16 cellular contexts compared by ENCODE assay signal in genomic region chr15:61835029-61835428, GRCh38.
DNase-seq lines count a peak whose midpoint lies in the region; ATAC-seq, FAIRE-seq and TF ChIP-seq lines count a peak whose summit lies in the region.
"Had no signal": no experiment of that assay in that cellular context is flagged by ENCODE, and none has a peak within 500 bp of the region (broad histone marks: within the 10 kb centered on the region; RNA-seq: fewer than 3 reads in every experiment).

No MANE protein-coding gene starts in this region.

- no peak overlapping the region for H2BK12ac ChIP-seq in mesenchymal stem cell (ENCODE audit: low read length in 2 of 2)

- POLR2A ChIA-PET in HepG2 (lab: Yijun Ruan, JAX) (no interaction called here), WTC11 (lab: Charles Lee) (no interaction called here)

- TF ChIP-seq POLR2A in HepG2 (IDR thresholded peaks at IDR 0.05; ENCODE audit: insufficient read depth in 1 of 2, low read depth in 2 of 2, low read length in 2 of 2) (no peak), right lobe of liver (IDR thresholded peaks at IDR 0.05) (no peak)

- H3K14ac ChIP-seq in mesenchymal stem cell (ENCODE audit: low read length in 2 of 2), result no peak overlapping the region

- no peak overlapping the region for H2BK5ac ChIP-seq in mesenchymal stem cell (ENCODE audit: low read depth, low read length, poor library complexity, severe bottlenecking)

- WGBS in HepG2 (ENCODE audit: low lambda C conversion rate), result 36% methylated on average over 2 of the region's 9 CpGs
- 0% methylated on average over 1 of the region's 9 CpGs for whole genome bisulfite sequencing in right lobe of liver (ENCODE audit: insufficient coverage, low coverage, low lambda C conversion rate, missing lambda C conversion rate)
- 86% methylated on average over 9 of the region's 9 CpGs for WGBS in mesenchymal stem cell

- no peak overlapping the region for H2BK15ac ChIP-seq in mesenchymal stem cell (ENCODE audit: low read depth, poor library complexity, severe bottlenecking)

- DNase-seq in HepG2 (ENCODE audit: low spot score) (no peak), right lobe of liver (no peak), WTC11 (ENCODE audit: low spot score) (no peak), mesenchymal stem cell (no peak), endothelial cell (ENCODE audit: low spot score) (no peak), GM03348 (ENCODE audit: low spot score) (no peak), NCI-H510A (lab: John Stamatoyannopoulos, UW) (no peak), HPDE6-E6E7 (ENCODE audit: extremely low spot score) (no peak)
- DNase-seq: upper lobe of right lung had no signal

- no peak overlapping the region for H3K27ac Mint-ChIP-seq in WTC11
- H3K27ac Mint-ChIP-seq in endothelial cell (ENCODE audit: unreplicated experiment), result no peak overlapping the region
- H3K27ac Mint-ChIP-seq: activated CD4-positive, alpha-beta memory T cell treated with anti-CD3 and anti-CD28 coated beads, Interleukin-2, amount 10 ng/mL, durations not matched to agents 7 days and 5 days; activated naive CD8-positive, alpha-beta T cell treated with anti-CD3 and anti-CD28 coated beads, Interleukin-2, amount 50 U/mL, for 24 hours; effector memory CD8-positive, alpha-beta T cell; T-helper 2 cell treated with Interferon-gamma antibody and Interleukin-4, amounts not matched to agents 5 μg/mL and 100 μg/mL, for 36 hours had no signal

- FAIRE-seq in HepG2 (lab: Jason Lieb, UNC), result no peak

- intact Hi-C loops in HepG2 (cut with micrococcal nuclease; ENCODE audit: unreplicated experiment), result no loop called here
- intact Hi-C loops in right lobe of liver (cut with DNase I), result no loop called here

- BruUV-seq in HepG2 (replicated peaks; lab: Mats Ljungman, UMichigan), result no TSS peak

- peaks cover 2% of the 10 kb centered on the region; the same call in 1 of the 2 replicates for H3K27me3 Mint-ChIP-seq in WTC11 (ENCODE audit: low read depth)
- peaks cover 6% of the 10 kb centered on the region for H3K27me3 Mint-ChIP-seq in endothelial cell (ENCODE audit: unreplicated experiment)

- H3K36me3 Mint-ChIP-seq in WTC11 (no peaks in the 10 kb centered on the region), endothelial cell (ENCODE audit: low read depth, unreplicated experiment) (no peaks in the 10 kb centered on the region)

- TF ChIP-seq EP300 in HepG2 (IDR thresholded peaks at IDR 0.05; ENCODE audit: low read depth in 2 of 2, low read length in 2 of 2), result no peak
- no peak for TF ChIP-seq EP300 in HepG2 (CRISPR knock-in tag; IDR thresholded peaks at IDR 0.05; ENCODE audit: borderline replicate concordance)

- H3K4me2 ChIP-seq in HepG2 (ENCODE audit: low read depth, low read length) (peak overlapping the region; percentile 53), mesenchymal stem cell (ENCODE audit: low read length, poor library complexity, severe bottlenecking) (no peak overlapping the region)

- no peak overlapping the region for H3K9ac ChIP-seq in HepG2 (ENCODE audit: insufficient read depth, low read depth, low read length)
- peak overlapping the region; percentile 63 for H3K9ac ChIP-seq in mesenchymal stem cell (ENCODE audit: low read length)

- H2AFZ ChIP-seq in HepG2 (ENCODE audit: low read length), result no peak overlapping the region
- no peak overlapping the region for H2AFZ ChIP-seq in mesenchymal stem cell (ENCODE audit: low read depth, low read length)

- H3K4me3 ChIP-seq in HepG2 (replicated peaks in 1 of 3; ENCODE audit: insufficient read depth in 1 of 3, low read depth in 2 of 3, low read length in 3 of 3) (peak overlapping the region in 1 of 3 experiments; percentile 29; a peak in 1 of 6 replicates), right lobe of liver (no peak overlapping the region), mesenchymal stem cell (ENCODE audit: insufficient read depth in 1 of 2, low read depth in 1 of 2, low read length in 2 of 2) (peak overlapping the region in 1 of 2 experiments; percentile 43)
- H3K4me3 ChIP-seq: BLaER1 treated with 17β-estradiol and CSF1 and Interleukin-3, amounts not matched to agents 10 nM and 100 nM; Peyer's patch; upper lobe of right lung had no signal

- H3K36me3 ChIP-seq in HepG2 (replicated peaks in 1 of 2; ENCODE audit: control insufficient read depth in 1 of 2, insufficient read depth in 2 of 2, low read length in 2 of 2), result no peaks in the 10 kb centered on the region
- H3K36me3 ChIP-seq in right lobe of liver, result no peaks in the 10 kb centered on the region
- no peaks in the 10 kb centered on the region for H3K36me3 ChIP-seq in mesenchymal stem cell (ENCODE audit: control insufficient read depth in 1 of 2, insufficient read depth in 2 of 2, low read depth in 1 of 2, low read length in 2 of 2)
- H3K36me3 ChIP-seq: BLaER1 treated with 17β-estradiol and CSF1 and Interleukin-3, amounts not matched to agents 10 nM and 100 nM; brain microvascular endothelial cell; Peyer's patch; upper lobe of right lung had no signal

- no peak overlapping the region for H4K91ac ChIP-seq in mesenchymal stem cell (ENCODE audit: low read length)

- no peak for TF ChIP-seq RAD21 in HepG2 (CRISPR knock-in tag; IDR thresholded peaks at IDR 0.05)

- no peaks in the 10 kb centered on the region for H4K20me1 ChIP-seq in HepG2 (ENCODE audit: insufficient read depth, low read length)
- H4K20me1 ChIP-seq: BLaER1 treated with 17β-estradiol and CSF1 and Interleukin-3, amounts not matched to agents 10 nM and 100 nM had no signal

- H2BK120ac ChIP-seq in mesenchymal stem cell (ENCODE audit: low read depth, low read length), result no peak overlapping the region

- no peaks in the 10 kb centered on the region for H3K9me3 ChIP-seq in HepG2 (ENCODE audit: low read length)
- H3K9me3 ChIP-seq in right lobe of liver, result no peaks in the 10 kb centered on the region
- no peaks in the 10 kb centered on the region for H3K9me3 ChIP-seq in mesenchymal stem cell (ENCODE audit: control insufficient read depth, low read length)
- H3K9me3 ChIP-seq: BLaER1 treated with 17β-estradiol and CSF1 and Interleukin-3, amounts not matched to agents 10 nM and 100 nM; Peyer's patch; upper lobe of right lung had no signal

- no peak overlapping the region for H3K23ac ChIP-seq in mesenchymal stem cell (ENCODE audit: low read length in 2 of 2)

- no peak overlapping the region for H3K27ac ChIP-seq in HepG2 (ENCODE audit: extremely low read length, insufficient read depth, low read length)
- no peak overlapping the region for H3K27ac ChIP-seq in right lobe of liver
- no peak overlapping the region for H3K27ac ChIP-seq in mesenchymal stem cell (ENCODE audit: low read length, poor library complexity, severe bottlenecking)
- H3K27ac ChIP-seq: BLaER1 treated with 17β-estradiol and CSF1 and Interleukin-3, amounts not matched to agents 10 nM and 100 nM; brain microvascular endothelial cell; Peyer's patch; upper lobe of right lung had no signal

- H3K4me1 ChIP-seq in HepG2 (ENCODE audit: insufficient read depth, low read length), result 0 out of 2 replicates have a peak, but pooled peaks cover 12% of the 10 kb centered on the region
- no peaks in the 10 kb centered on the region for H3K4me1 ChIP-seq in right lobe of liver
- peaks cover 10% of the 10 kb centered on the region for H3K4me1 ChIP-seq in mesenchymal stem cell (ENCODE audit: control insufficient read depth, insufficient read depth, low read depth, low read length)
- H3K4me1 ChIP-seq: Peyer's patch, upper lobe of right lung had no signal

- H3K4me3 Mint-ChIP-seq in WTC11 (no peak overlapping the region), endothelial cell (ENCODE audit: unreplicated experiment) (no peak overlapping the region)
- H3K4me3 Mint-ChIP-seq: activated CD4-positive, alpha-beta memory T cell treated with anti-CD3 and anti-CD28 coated beads, Interleukin-2, amount 10 ng/mL, durations not matched to agents 7 days and 5 days; activated naive CD8-positive, alpha-beta T cell treated with anti-CD3 and anti-CD28 coated beads, Interleukin-2, amount 50 U/mL, for 24 hours; effector memory CD8-positive, alpha-beta T cell; T-helper 2 cell treated with Interferon-gamma antibody and Interleukin-4, amounts not matched to agents 5 μg/mL and 100 μg/mL, for 36 hours had no signal

- H3K4ac ChIP-seq in mesenchymal stem cell (ENCODE audit: low read depth in 1 of 2, low read length in 2 of 2), result no peak overlapping the region

- TF ChIP-seq CTCF in HepG2 (CRISPR knock-in tag; IDR thresholded peaks at IDR 0.05) (no peak), right lobe of liver (IDR thresholded peaks at IDR 0.05) (no peak), WTC11 (IDR thresholded peaks at IDR 0.05) (no peak), endothelial cell (IDR thresholded peaks at IDR 0.05; ENCODE audit: unreplicated experiment) (no peak)

- H4K8ac ChIP-seq in mesenchymal stem cell (ENCODE audit: low read length), result no peak overlapping the region

- H3K27me3 ChIP-seq in HepG2 (ENCODE audit: control insufficient read depth in 1 of 2, insufficient read depth in 2 of 2, low read length in 2 of 2) (peaks cover 6 to 42% of the 10 kb centered on the region in 2 experiments; a peak in 4 of 5 replicates), right lobe of liver (no peaks in the 10 kb centered on the region), mesenchymal stem cell (ENCODE audit: control insufficient read depth in 1 of 2, insufficient read depth in 1 of 2, low read length in 2 of 2) (peaks cover 19 to 30% of the 10 kb centered on the region in 2 experiments)
- H3K27me3 ChIP-seq: BLaER1 treated with 17β-estradiol and CSF1 and Interleukin-3, amounts not matched to agents 10 nM and 100 nM; Peyer's patch; upper lobe of right lung had no signal

- H3K79me1 ChIP-seq in mesenchymal stem cell (replicated peaks; ENCODE audit: low read length, poor library complexity, severe bottlenecking), result no peaks in the 10 kb centered on the region

- H3K18ac ChIP-seq in mesenchymal stem cell (ENCODE audit: low read depth in 1 of 2, low read length in 2 of 2), result no peak overlapping the region

- ATAC-seq in HepG2 (peak; percentile 61), right lobe of liver (no peak), WTC11 (0 out of 2 replicates have a peak, but pooled peaks have one; percentile 5)

- in situ Hi-C loops in HepG2 (cut with HindIII; ENCODE audit: extremely low pct_ligation_motif_present, low pct_unique_long_range_greater_than_20kb), result loop anchor here (25.0 kb wide), 1 partner anchor 673 kb away; no protein-coding TSS in a partner anchor

- H3K4me1 Mint-ChIP-seq in WTC11 (peaks cover 21% of the 10 kb centered on the region), endothelial cell (ENCODE audit: unreplicated experiment) (peaks cover 11% of the 10 kb centered on the region)

- H3K9me3 Mint-ChIP-seq in WTC11 (no peaks in the 10 kb centered on the region), endothelial cell (ENCODE audit: unreplicated experiment) (no peaks in the 10 kb centered on the region)
- H3K9me3 Mint-ChIP-seq: activated CD4-positive, alpha-beta memory T cell treated with anti-CD3 and anti-CD28 coated beads, Interleukin-2, amount 10 ng/mL, durations not matched to agents 7 days and 5 days; activated naive CD8-positive, alpha-beta T cell treated with anti-CD3 and anti-CD28 coated beads, Interleukin-2, amount 50 U/mL, for 24 hours; effector memory CD8-positive, alpha-beta T cell; T-helper 2 cell treated with Interferon-gamma antibody and Interleukin-4, amounts not matched to agents 5 μg/mL and 100 μg/mL, for 36 hours had no signal

- H3K79me2 ChIP-seq in HepG2 (ENCODE audit: insufficient read depth, low read length), result no peaks in the 10 kb centered on the region

- CTCF ChIA-PET in HepG2 (lab: Yijun Ruan, JAX; ENCODE audit: low intra/inter-chr PET ratio, low total read pairs), result interaction anchor here (1.3 to 1.5 kb wide), 2 partner anchors 640 to 667 kb away, joined by 3 to 9 read pairs; no protein-coding TSS in a partner anchor
- CTCF ChIA-PET in WTC11 (lab: Charles Lee), result interaction anchor here (0.6 to 3.1 kb wide), 34 partner anchors 14 to 1314 kb away, joined by 3 to 67 read pairs (median 4); no protein-coding TSS in a partner anchor

- no peak overlapping the region for H2AK5ac ChIP-seq in mesenchymal stem cell (ENCODE audit: low read length, severe bottlenecking)

Comparison
In these comparisons a context has a peak if more than half of its experiments do, and no peak if none do; other contexts are left out.
1. ATAC-seq: peak in HepG2 (single experiment) and WTC11 (single experiment); none in right lobe of liver (0 of 4).